In genomic region chr11:76329084-76329648, GRCh38 we compare ENCODE assay signal across 1 cellular context.
TF ChIP-seq lines count a peak whose summit lies in the region.

No MANE protein-coding gene starts in this region.

TF ChIP-seq in HepG2, 621 proteins besides CTCF, POLR2A, EP300 and RAD21 (continued from another document and continues in another):
- TF ChIP-seq CSRNP1 (CRISPR knock-in tag; IDR thresholded peaks at IDR 0.05) (no peak), ZNF691 (CRISPR knock-in tag; IDR thresholded peaks at IDR 0.05; ENCODE audit: borderline replicate concordance, low read depth) (peak; percentile 46; the same call in 1 of the 2 replicates), ZNF83 (CRISPR knock-in tag; IDR thresholded peaks at IDR 0.05; ENCODE audit: borderline replicate concordance) (no peak), ZNF598 (CRISPR knock-in tag; IDR thresholded peaks at IDR 0.05; ENCODE audit: borderline replicate concordance) (no peak), HOXA7 (CRISPR knock-in tag; IDR thresholded peaks at IDR 0.05) (no peak), NR2F6 (IDR thresholded peaks at IDR 0.05) (peak; percentile 93), NR2F6 (CRISPR knock-in tag; IDR thresholded peaks at IDR 0.05) (peak; percentile 91), GFI1 (CRISPR knock-in tag; IDR thresholded peaks at IDR 0.05; ENCODE audit: borderline replicate concordance) (peak; percentile 65; the same call in 1 of the 2 replicates), SP5 (CRISPR knock-in tag; IDR thresholded peaks at IDR 0.05; ENCODE audit: borderline replicate concordance, low read depth) (no peak), ZBTB7B (CRISPR knock-in tag; IDR thresholded peaks at IDR 0.05) (peak; percentile 61; the same call in 1 of the 2 replicates), IRF2 (CRISPR knock-in tag; IDR thresholded peaks at IDR 0.05) (0 out of 2 replicates have a peak, but pooled peaks have one; percentile 31), ZNF232 (CRISPR knock-in tag; IDR thresholded peaks at IDR 0.05; ENCODE audit: borderline replicate concordance) (no peak), SRSF4 (IDR thresholded peaks at IDR 0.05; ENCODE audit: low read depth, low read length, poor library complexity, severe bottlenecking) (no peak), GPN1 (CRISPR knock-in tag; IDR thresholded peaks at IDR 0.05; ENCODE audit: borderline replicate concordance) (no peak), KAT8 (CRISPR knock-in tag; IDR thresholded peaks at IDR 0.05) (0 out of 2 replicates have a peak, but pooled peaks have one; percentile 43), ZBTB46 (CRISPR knock-in tag; IDR thresholded peaks at IDR 0.05; ENCODE audit: borderline replicate concordance) (no peak), HNF1B (CRISPR knock-in tag; IDR thresholded peaks at IDR 0.05) (no peak), ZNF580 (CRISPR knock-in tag; IDR thresholded peaks at IDR 0.05; ENCODE audit: borderline replicate concordance, low read depth) (no peak), ZNF720 (CRISPR knock-in tag; IDR thresholded peaks at IDR 0.05) (no peak), ZNF263 (CRISPR knock-in tag; IDR thresholded peaks at IDR 0.05) (no peak), KDM2A (CRISPR knock-in tag; IDR thresholded peaks at IDR 0.05; ENCODE audit: borderline replicate concordance, low read depth) (peak; percentile 58; the same call in 1 of the 2 replicates), PPARG (CRISPR knock-in tag; conservative IDR thresholded peaks at IDR 0.05) (no peak), NR3C1 (CRISPR knock-in tag; IDR thresholded peaks at IDR 0.05) (no peak), FOSL1 (CRISPR knock-in tag; IDR thresholded peaks at IDR 0.05; ENCODE audit: borderline replicate concordance) (0 out of 2 replicates have a peak, but pooled peaks have one; percentile 18), IRF9 (CRISPR knock-in tag; IDR thresholded peaks at IDR 0.05; ENCODE audit: borderline replicate concordance) (no peak), SRSF9 (IDR thresholded peaks at IDR 0.05; ENCODE audit: borderline replicate concordance, insufficient read depth, low read depth, low read length, poor library complexity, severe bottlenecking) (no peak), ZUFSP (CRISPR knock-in tag; IDR thresholded peaks at IDR 0.05; ENCODE audit: borderline replicate concordance) (no peak), DNMT1 (CRISPR knock-in tag; IDR thresholded peaks at IDR 0.05) (no peak), SMYD3 (CRISPR knock-in tag; IDR thresholded peaks at IDR 0.05) (no peak), MIXL1 (CRISPR knock-in tag; IDR thresholded peaks at IDR 0.05) (no peak), NCOR1 (IDR thresholded peaks at IDR 0.05; ENCODE audit: borderline replicate concordance, low read length) (peak; percentile 50; the same call in 1 of the 2 replicates), ZNF800 (CRISPR knock-in tag; IDR thresholded peaks at IDR 0.05) (no peak), KAT7 (CRISPR knock-in tag; IDR thresholded peaks at IDR 0.05; ENCODE audit: borderline replicate concordance) (no peak), RORA (CRISPR knock-in tag; IDR thresholded peaks at IDR 0.05) (no peak), MAFG (CRISPR knock-in tag; IDR thresholded peaks at IDR 0.05) (no peak), THRA (CRISPR knock-in tag; IDR thresholded peaks at IDR 0.05; ENCODE audit: borderline replicate concordance) (no peak), TBL1XR1 (IDR thresholded peaks at IDR 0.05; ENCODE audit: borderline replicate concordance, low read length, partially characterized antibody) (no peak), NFIC (IDR thresholded peaks at IDR 0.05; ENCODE audit: low read length) (no peak), KIAA2018 (CRISPR knock-in tag; IDR thresholded peaks at IDR 0.05; ENCODE audit: borderline replicate concordance) (no peak), ZNF205 (CRISPR knock-in tag; IDR thresholded peaks at IDR 0.05) (no peak), RNF2 (conservative IDR thresholded peaks at IDR 0.05; ENCODE audit: low read depth) (no peak), NPAS2 (CRISPR knock-in tag; IDR thresholded peaks at IDR 0.05; ENCODE audit: borderline replicate concordance) (no peak)
